Comparison of ENCODE assay signal across 9 cellular contexts in the genomic region with DNA sequence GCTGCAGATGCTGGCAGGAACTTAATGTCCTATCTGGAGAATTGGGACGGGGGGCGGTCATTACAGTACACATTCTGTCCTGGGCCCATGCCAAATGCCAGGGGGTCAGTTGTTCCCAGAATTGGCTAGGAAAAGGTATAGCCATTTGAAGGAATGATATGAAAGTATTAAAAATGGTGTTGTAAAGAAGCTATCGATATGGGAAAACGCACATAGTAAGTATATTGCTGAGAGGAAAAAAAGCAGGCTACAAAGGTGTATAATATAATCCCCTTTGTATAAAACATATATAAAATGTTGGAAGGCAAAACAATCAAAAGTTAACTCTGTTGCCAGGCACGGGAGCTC. TPM values are rescaled to one million over a fixed set of nuclear protein-coding genes. Genes with fewer than 3 reads are reported as not detected.
DNase-seq lines count a peak whose midpoint lies in the region; ATAC-seq, FAIRE-seq and TF ChIP-seq lines count a peak whose summit lies in the region.
"Had no signal": no experiment of that assay in that cellular context is flagged by ENCODE, and none has a peak within 500 bp of the region (broad histone marks: within the 10 kb centered on the region; RNA-seq: fewer than 3 reads in every experiment).

No MANE protein-coding gene starts in this region.

- peaks cover 36% of the 10 kb centered on the region for H3K36me3 ChIP-seq in iPS-20b (ENCODE audit: insufficient read depth, low read depth, low read length)

- no peaks in the 10 kb centered on the region for H3K9me3 Mint-ChIP-seq in activated CD8-positive, alpha-beta T cell treated with anti-CD3 and anti-CD28 coated beads for 36 hours
- peaks cover 6 to 7% of the 10 kb centered on the region in 2 donors for H3K9me3 Mint-ChIP-seq in stimulated activated naive CD8-positive, alpha-beta T cell treated with anti-CD3 and anti-CD28 coated beads, Interleukin-15, amount 100 ng/mL, for 72 hours

- H3K27me3 Mint-ChIP-seq in activated CD8-positive, alpha-beta T cell treated with anti-CD3 and anti-CD28 coated beads for 36 hours, result no peaks in the 10 kb centered on the region
- H3K27me3 Mint-ChIP-seq in stimulated activated naive CD8-positive, alpha-beta T cell treated with anti-CD3 and anti-CD28 coated beads, Interleukin-15, amount 100 ng/mL, for 72 hours, result no peaks in the 10 kb centered on the region

- peaks cover 7% of the 10 kb centered on the region for H3K4me1 ChIP-seq in iPS-20b (ENCODE audit: insufficient read depth, low read length)

- peak; percentile 43 for DNase-seq in DMS79 treated with DMSO at 0.1 percent for 48 hours (lab: John Stamatoyannopoulos, UW)
- no peak for DNase-seq in DMS79 (lab: John Stamatoyannopoulos, UW)
- DNase-seq in activated CD8-positive, alpha-beta T cell treated with anti-CD3 and anti-CD28 coated beads for 36 hours, result no peak
- no peak for DNase-seq in stimulated activated naive CD8-positive, alpha-beta T cell treated with anti-CD3 and anti-CD28 coated beads, Interleukin-15, amount 100 ng/mL, for 72 hours
- DNase-seq in ACHN, result no peak
- no peak for DNase-seq in D721Med (ENCODE audit: insufficient read length, low spot score)

- no peaks in the 10 kb centered on the region for H3K9me3 ChIP-seq in iPS-20b (ENCODE audit: insufficient read depth, low read depth, low read length)

- intact Hi-C loops in activated CD8-positive, alpha-beta T cell treated with anti-CD3 and anti-CD28 coated beads for 36 hours (cut with micrococcal nuclease), result no loop called here

- H3K9ac ChIP-seq in iPS-20b (ENCODE audit: low read depth, low read length), result peak overlapping the region; percentile 50; the same call in 1 of the 2 replicates

- POLR2A ChIA-PET in activated CD8-positive, alpha-beta T cell treated with anti-CD3 and anti-CD28 coated beads for 36 hours (lab: Charles Lee), result interaction anchor here (0.6 to 3.3 kb wide), 6 partner anchors 10 to 47 kb away, joined by 3 to 12 read pairs (median 8); no protein-coding TSS in a partner anchor

- H3K4me3 ChIP-seq in iPS-20b (ENCODE audit: low read length), result peak overlapping the region; percentile 88; the same call in 1 of the 2 replicates

- H3K36me3 Mint-ChIP-seq in activated CD8-positive, alpha-beta T cell treated with anti-CD3 and anti-CD28 coated beads for 36 hours (ENCODE audit: low read depth), result peaks cover 27% of the 10 kb centered on the region

- CTCF ChIA-PET in activated CD8-positive, alpha-beta T cell treated with anti-CD3 and anti-CD28 coated beads for 36 hours (lab: Charles Lee), result interaction anchor here (1.1 to 24.5 kb wide), 12 partner anchors 19 to 125 kb away, joined by 3 to 313 read pairs (median 8); partner anchors contain the start of genes CREB3, TLN1 and TPM2

- TF ChIP-seq CTCF in activated CD8-positive, alpha-beta T cell treated with anti-CD3 and anti-CD28 coated beads for 36 hours (IDR thresholded peaks at IDR 0.05), result no peak
- TF ChIP-seq CTCF in D721Med (IDR thresholded peaks at IDR 0.05; ENCODE audit: insufficient read depth, missing control alignments), result no peak

- in situ Hi-C loops in ACHN (cut with HindIII; ENCODE audit: low pct_ligation_motif_present, low pct_unique_long_range_greater_than_20kb, low sequenced_read_pairs), result no loop called here

- no peak for ATAC-seq in activated CD8-positive, alpha-beta T cell treated with anti-CD3 and anti-CD28 coated beads for 36 hours
- ATAC-seq in stimulated activated naive CD8-positive, alpha-beta T cell treated with anti-CD3 and anti-CD28 coated beads, Interleukin-15, amount 100 ng/mL, for 72 hours, result no peak
- no peak for ATAC-seq in HG02840 (IDR thresholded peaks at IDR 0.05; ENCODE audit: low FRiP score, unreplicated experiment)

- no peaks in the 10 kb centered on the region for H3K27me3 ChIP-seq in iPS-20b (ENCODE audit: insufficient read depth, low read length)

- FAIRE-seq in D721Med (lab: Jason Lieb, UNC), result no peak
- FAIRE-seq: A204.1 had no signal

- H3K4me1 Mint-ChIP-seq in activated CD8-positive, alpha-beta T cell treated with anti-CD3 and anti-CD28 coated beads for 36 hours (ENCODE audit: low read depth), result peaks cover 35% of the 10 kb centered on the region
- H3K4me1 Mint-ChIP-seq in stimulated activated naive CD8-positive, alpha-beta T cell treated with anti-CD3 and anti-CD28 coated beads, Interleukin-15, amount 100 ng/mL, for 72 hours, result peaks cover 58% of the 10 kb centered on the region

- peak overlapping the region; percentile 63 for H3K27ac Mint-ChIP-seq in activated CD8-positive, alpha-beta T cell treated with anti-CD3 and anti-CD28 coated beads for 36 hours
- peak overlapping the region; percentile 77 for H3K27ac Mint-ChIP-seq in stimulated activated naive CD8-positive, alpha-beta T cell treated with anti-CD3 and anti-CD28 coated beads, Interleukin-15, amount 100 ng/mL, for 72 hours

- H3K27ac ChIP-seq in iPS-20b (ENCODE audit: low read length), result no peak overlapping the region

- H3K4me3 Mint-ChIP-seq in activated CD8-positive, alpha-beta T cell treated with anti-CD3 and anti-CD28 coated beads for 36 hours, result peak overlapping the region; percentile 84
- peak overlapping the region; percentile 92 to 93 for H3K4me3 Mint-ChIP-seq in stimulated activated naive CD8-positive, alpha-beta T cell treated with anti-CD3 and anti-CD28 coated beads, Interleukin-15, amount 100 ng/mL, for 72 hours

RNA-seq across cellular contexts. Expression of gene ARHGEF39, which starts 0.5 kb away (rescaled TPM):
- 10 to 100 TPM; 16.0 to 19.9 TPM for total RNA-seq in activated CD8-positive, alpha-beta T cell treated with anti-CD3 and anti-CD28 coated beads for 36 hours

RNA-seq across cellular contexts. Expression of gene CCDC107, which starts 7.4 kb away (rescaled TPM):
- 10 to 100 TPM; 12.1 to 13.7 TPM for total RNA-seq in activated CD8-positive, alpha-beta T cell treated with anti-CD3 and anti-CD28 coated beads for 36 hours

RNA-seq across cellular contexts. Expression of gene RMRP, which starts 7.6 kb away (rescaled TPM):
- total RNA-seq in activated CD8-positive, alpha-beta T cell treated with anti-CD3 and anti-CD28 coated beads for 36 hours, result over 10,000 TPM; 13,164 to 13,311 TPM

RNA-seq across cellular contexts. Expression of gene CA9, which starts 8.3 kb away (rescaled TPM):
- total RNA-seq in activated CD8-positive, alpha-beta T cell treated with anti-CD3 and anti-CD28 coated beads for 36 hours, result 1 to 10 TPM; 4.5 to 4.9 TPM

RNA-seq across cellular contexts. Expression of gene SIT1, which starts 14.7 kb away (rescaled TPM):
- 100 to 1,000 TPM in 1 of 2 experiments, 10 to 100 TPM in 1; 99.9 to 102 TPM for total RNA-seq in activated CD8-positive, alpha-beta T cell treated with anti-CD3 and anti-CD28 coated beads for 36 hours
